Comparison of ENCODE assay signal across 33 cellular contexts in genomic region chr19:33355535-33355934, GRCh38.
"Had no signal": no experiment of that assay in that cellular context is flagged by ENCODE, and none has a peak within 500 bp of the region (broad histone marks: within the 10 kb centered on the region; RNA-seq: fewer than 3 reads in every experiment).

No MANE protein-coding gene starts in this region.

- H3K9me3 ChIP-seq: body of pancreas, gastrocnemius medialis had no signal

- FAIRE-seq: colon had no signal

- H3K4me1 Mint-ChIP-seq: activated CD4-positive, alpha-beta T cell treated with anti-CD3 and anti-CD28 coated beads for 36 hours; activated CD4-positive, alpha-beta T cell treated with anti-CD3 and anti-CD28 coated beads, Interleukin-2, amount 10 ng/mL, durations not matched to agents 24 days and 14 days; T-helper 17 cell had no signal

- H3K4me1 ChIP-seq: body of pancreas, esophagus muscularis mucosa, gastrocnemius medialis had no signal

- H3K36me3 Mint-ChIP-seq: activated CD4-positive, alpha-beta memory T cell treated with anti-CD3 and anti-CD28 coated beads for 36 hours had no signal

- ATAC-seq: activated CD4-positive, alpha-beta T cell treated with anti-CD3 and anti-CD28 coated beads for 36 hours; activated T-cell treated with anti-CD3 and anti-CD28 coated beads, Interleukin-2, amount 50 U/mL, for 72 hours; body of pancreas; effector memory CD8-positive, alpha-beta T cell; foreskin keratinocyte; gastrocnemius medialis; T-helper 17 cell had no signal

- H3K27ac ChIP-seq: body of pancreas, esophagus muscularis mucosa, foreskin keratinocyte, gastrocnemius medialis, WERI-Rb-1 had no signal

- H3K4me3 Mint-ChIP-seq: activated CD4-positive, alpha-beta memory T cell treated with anti-CD3 and anti-CD28 coated beads for 36 hours; activated CD4-positive, alpha-beta T cell treated with anti-CD3 and anti-CD28 coated beads for 36 hours; activated CD4-positive, alpha-beta T cell treated with anti-CD3 and anti-CD28 coated beads, Interleukin-2, amount 10 ng/mL, durations not matched to agents 24 days and 14 days; activated naive CD8-positive, alpha-beta T cell; activated T-cell treated with anti-CD3 and anti-CD28 coated beads, Interleukin-2, amount 50 U/mL, for 24 hours; activated T-cell treated with anti-CD3 and anti-CD28 coated beads, Interleukin-2, amount 50 U/mL, for 72 hours; effector memory CD8-positive, alpha-beta T cell; T-helper 17 cell; T-helper 2 cell treated with Interferon-gamma antibody and Interleukin-4, amounts not matched to agents 5 μg/mL and 100 μg/mL, for 36 hours had no signal

- H3K27me3 ChIP-seq: body of pancreas, foreskin keratinocyte had no signal

- H3K4me3 ChIP-seq: body of pancreas, esophagus muscularis mucosa, gastrocnemius medialis had no signal

- H3K9me3 Mint-ChIP-seq: T-helper 2 cell treated with Interferon-gamma antibody and Interleukin-4, amounts not matched to agents 5 μg/mL and 100 μg/mL, for 36 hours had no signal

- H3K27ac Mint-ChIP-seq: activated CD4-positive, alpha-beta memory T cell treated with anti-CD3 and anti-CD28 coated beads for 36 hours; activated CD4-positive, alpha-beta T cell treated with anti-CD3 and anti-CD28 coated beads for 36 hours; activated CD4-positive, alpha-beta T cell treated with anti-CD3 and anti-CD28 coated beads, Interleukin-2, amount 10 ng/mL, durations not matched to agents 24 days and 14 days; activated naive CD8-positive, alpha-beta T cell; activated T-cell treated with anti-CD3 and anti-CD28 coated beads, Interleukin-2, amount 50 U/mL, for 24 hours; activated T-cell treated with anti-CD3 and anti-CD28 coated beads, Interleukin-2, amount 50 U/mL, for 72 hours; effector memory CD8-positive, alpha-beta T cell; T-helper 17 cell; T-helper 2 cell treated with Interferon-gamma antibody and Interleukin-4, amounts not matched to agents 5 μg/mL and 100 μg/mL, for 36 hours had no signal

- H3K36me3 ChIP-seq: esophagus muscularis mucosa, gastrocnemius medialis, WERI-Rb-1 had no signal

- DNase-seq: activated CD4-positive, alpha-beta memory T cell treated with anti-CD3 and anti-CD28 coated beads for 36 hours; activated CD4-positive, alpha-beta T cell treated with anti-CD3 and anti-CD28 coated beads for 36 hours; activated CD4-positive, alpha-beta T cell treated with anti-CD3 and anti-CD28 coated beads, Interleukin-2, amount 10 ng/mL, durations not matched to agents 24 days and 14 days; activated CD4-positive, CD25-positive, alpha-beta regulatory T cell; activated CD4-positive, CD25-positive, alpha-beta regulatory T cell treated with anti-CD3 and anti-CD28 coated beads, Interleukin-2, amount 50 U/mL, for 72 hours; activated CD8-positive, alpha-beta memory T cell treated with anti-CD3 and anti-CD28 coated beads, Interleukin-2, amount 50 U/mL, for 48 hours; activated effector memory CD4-positive, alpha-beta T cell treated with Interleukin-2 at 50 U/mL for 16 hours; activated gamma-delta T cell treated with Interleukin-2 at 50 U/mL for 16 hours; activated naive CD4-positive, alpha-beta T cell treated with anti-CD3 and anti-CD28 coated beads, Interleukin-2, amount 50 U/mL, for 16 hours; activated naive CD4-positive, alpha-beta T cell treated with Interleukin-2 at 50 U/mL for 16 hours; activated T-cell treated with anti-CD3 and anti-CD28 coated beads for 4 hours; activated T-cell treated with anti-CD3 and anti-CD28 coated beads, Interleukin-2, amount 50 U/mL, for 24 hours; activated T-cell treated with anti-CD3 and anti-CD28 coated beads, Interleukin-2, amount 50 U/mL, for 72 hours; amniotic stem cell; anterior cingulate cortex; body of pancreas; caudate nucleus; cortex of kidney; dermis blood vessel endothelial cell; effector CD4-positive, alpha-beta T cell; effector memory CD8-positive, alpha-beta T cell; erythroblast; foreskin keratinocyte; gastrocnemius medialis; head of caudate nucleus; T-helper 1 cell; T-helper 17 cell; T1000; WERI-Rb-1 had no signal
